15 cellular contexts compared by ENCODE assay signal in the genomic region with DNA sequence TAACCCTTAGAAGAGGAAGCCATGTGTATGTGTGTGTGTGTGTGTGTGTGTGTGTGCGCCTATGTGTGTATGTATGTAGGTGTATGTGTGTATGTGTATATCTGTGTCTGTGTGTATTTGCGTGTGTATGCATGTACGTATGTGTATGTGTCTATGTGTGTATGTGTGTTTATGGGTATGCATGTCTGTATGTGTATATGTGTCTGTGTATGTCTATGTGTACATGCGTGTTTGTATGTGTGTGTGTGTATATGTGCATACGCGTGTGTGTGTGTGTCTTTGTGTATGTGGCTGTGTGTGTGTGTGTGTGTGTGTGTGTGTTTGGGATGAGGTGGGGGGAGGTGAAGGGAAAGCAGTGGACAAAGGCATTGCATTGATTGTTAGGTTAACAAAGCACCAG.
DNase-seq lines count a peak whose midpoint lies in the region; ATAC-seq and TF ChIP-seq lines count a peak whose summit lies in the region.
"Had no signal": no experiment of that assay in that cellular context is flagged by ENCODE, and none has a peak within 500 bp of the region (broad histone marks: within the 10 kb centered on the region; RNA-seq: fewer than 3 reads in every experiment).

No MANE protein-coding gene starts in this region.

- H2BK15ac ChIP-seq in IMR-90 (ENCODE audit: low read depth, low read length), result peak overlapping the region; percentile 27; the same call in 1 of the 3 replicates

- H3K36me3 Mint-ChIP-seq in endothelial cell (ENCODE audit: low read depth, unreplicated experiment), result no peaks in the 10 kb centered on the region
- H3K36me3 Mint-ChIP-seq: CD14-positive monocyte; CD8-positive, alpha-beta T cell had no signal

- CTCF ChIA-PET in IMR-90 (lab: Yijun Ruan, JAX), result interaction anchor here (0.5 to 0.8 kb wide), 3 partner anchors 17 to 637 kb away, joined by 3 to 5 read pairs (median 4); no protein-coding TSS in a partner anchor
- CTCF ChIA-PET in A673 (lab: Charles Lee), result no interaction called here

- no peak overlapping the region for H3K56ac ChIP-seq in IMR-90 (ENCODE audit: extremely low read depth, insufficient read depth, low read length)

- H3K27me3 Mint-ChIP-seq in endothelial cell (ENCODE audit: unreplicated experiment), result peaks cover 3% of the 10 kb centered on the region

- no peak overlapping the region for H4K12ac ChIP-seq in trophoblast cell (ENCODE audit: low read depth, low read length)

- H4K5ac ChIP-seq in IMR-90 (ENCODE audit: low read depth, low read length), result no peak overlapping the region

- no peaks in the 10 kb centered on the region; a peak in 1 of 4 replicates for H3K79me1 ChIP-seq in IMR-90 (ENCODE audit: low read depth in 1 of 2, low read length in 2 of 2)
- no peaks in the 10 kb centered on the region for H3K79me1 ChIP-seq in trophoblast cell (ENCODE audit: low read length)

- H3K27ac Mint-ChIP-seq in endothelial cell (ENCODE audit: unreplicated experiment), result peak overlapping the region; percentile 40
- H3K27ac Mint-ChIP-seq: CD14-positive monocyte; CD8-positive, alpha-beta T cell had no signal

- peak overlapping the region; percentile 73; the same call in 1 of the 2 replicates for H2AK5ac ChIP-seq in IMR-90 (ENCODE audit: low read depth, low read length)
- H2AK5ac ChIP-seq in trophoblast cell (ENCODE audit: low read length), result no peak overlapping the region

- H2BK120ac ChIP-seq in IMR-90 (ENCODE audit: low read depth, low read length) (peak overlapping the region; percentile 68), trophoblast cell (ENCODE audit: insufficient read depth, low read length, poor library complexity) (no peak overlapping the region)

- intact Hi-C loops in IMR-90 (cut with micrococcal nuclease) (no loop called here), A673 (cut with micrococcal nuclease; ENCODE audit: unreplicated experiment) (no loop called here)

- H3K9me3 ChIP-seq in IMR-90 (ENCODE audit: control insufficient read depth, insufficient read depth, low read length) (no peaks in the 10 kb centered on the region), trophoblast cell (ENCODE audit: insufficient read depth, low read depth, low read length) (no peaks in the 10 kb centered on the region), A673 (ENCODE audit: low read depth, low read length, poor library complexity, severe bottlenecking) (no peaks in the 10 kb centered on the region)
- H3K9me3 ChIP-seq: A549 had no signal

- no peaks in the 10 kb centered on the region for H3K79me2 ChIP-seq in trophoblast cell (ENCODE audit: control insufficient read depth, insufficient read depth, low read length, poor library complexity)

- H4K91ac ChIP-seq in IMR-90 (ENCODE audit: insufficient read depth, low read depth, low read length) (no peak overlapping the region), trophoblast cell (ENCODE audit: low read depth, low read length) (no peak overlapping the region)

- no peak overlapping the region for H3K4me3 Mint-ChIP-seq in endothelial cell (ENCODE audit: unreplicated experiment)
- H3K4me3 Mint-ChIP-seq: CD14-positive monocyte; CD8-positive, alpha-beta T cell had no signal

- no peak overlapping the region for H2AK9ac ChIP-seq in IMR-90 (replicated peaks; ENCODE audit: low read depth, low read length, poor library complexity)

- H3K27me3 ChIP-seq in IMR-90 (ENCODE audit: control insufficient read depth, insufficient read depth, low read length) (peaks cover 4% of the 10 kb centered on the region; the same call in 1 of the 2 replicates), trophoblast cell (ENCODE audit: insufficient read depth, low read length) (no peaks in the 10 kb centered on the region), A673 (replicated peaks; ENCODE audit: insufficient read depth, low read depth, low read length, poor library complexity) (no peaks in the 10 kb centered on the region)

- POLR2A ChIA-PET in IMR-90 (lab: Charles Lee; ENCODE audit: unreplicated experiment) (no interaction called here), A673 (lab: Charles Lee; ENCODE audit: low non-redundant PET) (no interaction called here)

- no peaks in the 10 kb centered on the region for H3K9me3 Mint-ChIP-seq in endothelial cell (ENCODE audit: unreplicated experiment)
- H3K9me3 Mint-ChIP-seq: CD8-positive, alpha-beta T cell had no signal

- H3K36me3 ChIP-seq in IMR-90 (ENCODE audit: control insufficient read depth, insufficient read depth, low read length), result no peaks in the 10 kb centered on the region
- H3K36me3 ChIP-seq in trophoblast cell (ENCODE audit: control insufficient read depth in 1 of 2, insufficient read depth in 2 of 2, low read length in 2 of 2), result no peaks in the 10 kb centered on the region
- H3K36me3 ChIP-seq in A673 (ENCODE audit: insufficient read depth, low read length, poor library complexity, severe bottlenecking), result no peaks in the 10 kb centered on the region

- dilution Hi-C loops in IMR-90 (cut with HindIII; ENCODE audit: low sequenced_read_pairs, unreplicated experiment), result no loop called here

- H4K8ac ChIP-seq in IMR-90 (ENCODE audit: low read depth in 2 of 2, low read length in 2 of 2) (peak overlapping the region in 1 of 2 experiments; percentile 41; a peak in 2 of 4 replicates), trophoblast cell (ENCODE audit: low read depth, low read length) (no peak overlapping the region)

- H3K4me1 ChIP-seq in IMR-90 (ENCODE audit: control insufficient read depth, insufficient read depth, low read length) (peaks cover 13% of the 10 kb centered on the region), trophoblast cell (ENCODE audit: control insufficient read depth in 1 of 2, insufficient read depth in 2 of 2, low read length in 2 of 2) (peaks cover 2 to 3% of the 10 kb centered on the region in 2 experiments), A673 (ENCODE audit: insufficient read depth, low read length, poor library complexity, severe bottlenecking) (no peaks in the 10 kb centered on the region)
- H3K4me1 ChIP-seq: A549 had no signal

- H3K9ac ChIP-seq in IMR-90 (ENCODE audit: low read depth, low read length) (no peak overlapping the region), trophoblast cell (ENCODE audit: low read length) (no peak overlapping the region)

- DNase-seq in IMR-90 (no peak), endothelial cell (ENCODE audit: low spot score) (no peak), trophoblast cell (no peak), A673 (ENCODE audit: low spot score) (no peak), DMS153 (lab: John Stamatoyannopoulos, UW) (no peak)
- DNase-seq: CD8-positive, alpha-beta T cell; COR-L47; DND-41; GDM1; H7; KG1 had no signal

- H2BK12ac ChIP-seq in trophoblast cell (ENCODE audit: low read length), result no peak overlapping the region

- H2BK20ac ChIP-seq in IMR-90 (ENCODE audit: low read depth, low read length), result peak overlapping the region; percentile 54

- H3K27ac ChIP-seq in IMR-90 (ENCODE audit: insufficient read depth, low read length) (no peak overlapping the region), trophoblast cell (ENCODE audit: low read depth, low read length) (no peak overlapping the region), A673 (ENCODE audit: low read depth, low read length, poor library complexity, severe bottlenecking) (no peak overlapping the region)
- H3K27ac ChIP-seq: A549 had no signal

- TF ChIP-seq POLR2A in IMR-90 (IDR thresholded peaks at IDR 0.05; ENCODE audit: low read depth, low read length), result no peak

- H3K18ac ChIP-seq in IMR-90 (ENCODE audit: low read depth, low read length) (no peak overlapping the region), trophoblast cell (ENCODE audit: low read length) (no peak overlapping the region)

- no peaks in the 10 kb centered on the region; the same call in 1 of the 2 replicates for H4K20me1 ChIP-seq in IMR-90 (ENCODE audit: insufficient read depth, low read length)

- no peak overlapping the region for H3K4me2 ChIP-seq in IMR-90 (ENCODE audit: low read depth, low read length)
- no peak overlapping the region for H3K4me2 ChIP-seq in trophoblast cell (ENCODE audit: low read length)
- H3K4me2 ChIP-seq: A549 had no signal

- peaks cover 16% of the 10 kb centered on the region for H3K4me1 Mint-ChIP-seq in endothelial cell (ENCODE audit: unreplicated experiment)
- H3K4me1 Mint-ChIP-seq: CD14-positive monocyte had no signal

- H3K23ac ChIP-seq in IMR-90 (ENCODE audit: low read depth, low read length) (no peak overlapping the region), trophoblast cell (ENCODE audit: low read length) (peak overlapping the region; percentile 25)

- in situ Hi-C loops in IMR-90 (cut with MboI; ENCODE audit: low sequenced_read_pairs), result no loop called here

- peak overlapping the region; percentile 44 for H3K4ac ChIP-seq in IMR-90 (ENCODE audit: low read depth, low read length)
- no peak overlapping the region for H3K4ac ChIP-seq in trophoblast cell (ENCODE audit: low read depth, low read length)

- peaks cover 4% of the 10 kb centered on the region; the same call in 1 of the 2 replicates for H3K9me1 ChIP-seq in IMR-90 (ENCODE audit: insufficient read depth, low read length)

- WGBS in IMR-90 (ENCODE audit: extremely low coverage in 2 of 2, insufficient read length in 1 of 2), 2 experiments, result 83% methylated on average over 6 of the region's 6 CpGs; no CpG with 5 or more reads in 1 of the 2 experiments
- no CpG with 5 or more reads among the region's 6 CpGs for WGBS in trophoblast cell (ENCODE audit: extremely low coverage, insufficient coverage, insufficient read length)

- BruUV-seq in IMR-90 (replicated peaks; lab: Mats Ljungman, UMichigan), result no TSS peak
- no TSS peak for BruUV-seq in A673 (replicated peaks; lab: Mats Ljungman, UMichigan)

- H2AFZ ChIP-seq in IMR-90 (replicated peaks; ENCODE audit: low read length, poor library complexity) (no peak overlapping the region), trophoblast cell (ENCODE audit: insufficient read depth, low read length, poor library complexity) (no peak overlapping the region)

- peak overlapping the region; percentile 83; the same call in 1 of the 2 replicates for H3K14ac ChIP-seq in IMR-90 (replicated peaks; ENCODE audit: low read depth, low read length)
- no peak overlapping the region for H3K14ac ChIP-seq in trophoblast cell (ENCODE audit: low read length)

- ATAC-seq in IMR-90 (ENCODE audit: low read depth) (no peak), HG02884 (IDR thresholded peaks at IDR 0.05; ENCODE audit: unreplicated experiment) (no peak), GM18907 (IDR thresholded peaks at IDR 0.05; ENCODE audit: unreplicated experiment) (no peak)
- ATAC-seq: A549; CD8-positive, alpha-beta T cell had no signal

- TF ChIP-seq CTCF in IMR-90 (conservative IDR thresholded peaks at IDR 0.05; ENCODE audit: low read depth, low read length) (no peak), endothelial cell (IDR thresholded peaks at IDR 0.05; ENCODE audit: unreplicated experiment) (no peak), A673 (conservative IDR thresholded peaks at IDR 0.05; ENCODE audit: low read depth, low read length) (no peak)

- no peak overlapping the region for H3K4me3 ChIP-seq in IMR-90 (ENCODE audit: insufficient read depth, low read depth, low read length)
- no peak overlapping the region for H3K4me3 ChIP-seq in trophoblast cell (ENCODE audit: low read depth, low read length)
- no peak overlapping the region for H3K4me3 ChIP-seq in A673 (ENCODE audit: low read depth, low read length, poor library complexity, severe bottlenecking)
- H3K4me3 ChIP-seq: A549 had no signal

- peak overlapping the region; percentile 84 for H2BK5ac ChIP-seq in IMR-90 (ENCODE audit: low read depth, low read length, poor library complexity, severe bottlenecking)
- H2BK5ac ChIP-seq in trophoblast cell (ENCODE audit: low read depth, low read length, poor library complexity), result no peak overlapping the region

- TF ChIP-seq RAD21 in IMR-90 (IDR thresholded peaks at IDR 0.05; ENCODE audit: low read length), result no peak
